ENCODE assay signal across 15 cellular contexts in genomic region chr9:89562186-89562814, GRCh38. TPM values are rescaled to one million over a fixed set of nuclear protein-coding genes. Genes with fewer than 3 reads are reported as not detected.
DNase-seq lines count a peak whose midpoint lies in the region; ATAC-seq, FAIRE-seq and TF ChIP-seq lines count a peak whose summit lies in the region.
"Had no signal": no experiment of that assay in that cellular context is flagged by ENCODE, and none has a peak within 500 bp of the region (broad histone marks: within the 10 kb centered on the region; RNA-seq: fewer than 3 reads in every experiment).

No MANE protein-coding gene starts in this region.

- peaks cover 8 to 61% (median 33%) of the 10 kb centered on the region in 10 experiments; a peak in 19 of 20 replicates for H3K4me1 ChIP-seq in BLaER1 treated with 17β-estradiol and CSF1 and Interleukin-3, amounts not matched to agents 10 nM and 100 nM
- H3K4me1 ChIP-seq in kidney (ENCODE audit: control insufficient read depth in 1 of 2, insufficient read depth in 1 of 2, low read depth in 1 of 2, low read length in 2 of 2), result peaks cover 24 to 26% of the 10 kb centered on the region in 2 donors

- H4K20me1 ChIP-seq in BLaER1 treated with 17β-estradiol and CSF1 and Interleukin-3, amounts not matched to agents 10 nM and 100 nM, result no peaks in the 10 kb centered on the region

- H3K9me3 Mint-ChIP-seq in activated naive CD8-positive, alpha-beta T cell treated with anti-CD3 and anti-CD28 coated beads, Interleukin-2, amount 50 U/mL, for 24 hours, result no peaks in the 10 kb centered on the region

- H3K36me3 ChIP-seq in BLaER1 treated with 17β-estradiol and CSF1 and Interleukin-3, amounts not matched to agents 10 nM and 100 nM, result no peaks in the 10 kb centered on the region
- no peaks in the 10 kb centered on the region for H3K36me3 ChIP-seq in kidney (ENCODE audit: control insufficient read depth in 1 of 2, insufficient read depth in 2 of 2, low read length in 2 of 2)
- H3K36me3 ChIP-seq: upper lobe of left lung had no signal

- TF ChIP-seq CTCF in kidney (IDR thresholded peaks at IDR 0.05; ENCODE audit: borderline replicate concordance, extremely low read depth, insufficient read depth), result no peak

- no peak overlapping the region for H3K4me3 ChIP-seq in BLaER1 treated with 17β-estradiol and CSF1 and Interleukin-3, amounts not matched to agents 10 nM and 100 nM
- no peak overlapping the region for H3K4me3 ChIP-seq in kidney (ENCODE audit: low read length in 2 of 2)
- H3K4me3 ChIP-seq: dorsolateral prefrontal cortex, upper lobe of left lung had no signal

- peaks cover 7% of the 10 kb centered on the region for H3K4me1 Mint-ChIP-seq in activated naive CD8-positive, alpha-beta T cell treated with anti-CD3 and anti-CD28 coated beads, Interleukin-2, amount 50 U/mL, for 24 hours

- H3K9me3 ChIP-seq in BLaER1 treated with 17β-estradiol and CSF1 and Interleukin-3, amounts not matched to agents 10 nM and 100 nM (replicated peaks in 1 of 11), result peaks cover 0 to 4% (median 0%) of the 10 kb centered on the region in 11 experiments; a peak in 2 of 22 replicates
- H3K9me3 ChIP-seq in kidney (ENCODE audit: control insufficient read depth in 1 of 2, low read length in 2 of 2), result no peaks in the 10 kb centered on the region
- H3K9me3 ChIP-seq: SK-N-SH, upper lobe of left lung had no signal

- no peak overlapping the region for H3K9ac ChIP-seq in BLaER1 treated with 17β-estradiol and CSF1 and Interleukin-3, amounts not matched to agents 10 nM and 100 nM
- H3K9ac ChIP-seq in kidney (ENCODE audit: low read length in 2 of 2), result no peak overlapping the region
- H3K9ac ChIP-seq: SK-N-SH had no signal

- ATAC-seq in GM19467 (IDR thresholded peaks at IDR 0.05; ENCODE audit: unreplicated experiment), result peak; percentile 79
- ATAC-seq in HG03378 (IDR thresholded peaks at IDR 0.05; ENCODE audit: unreplicated experiment), result peak; percentile 74
- no peak for ATAC-seq in HG02610 (IDR thresholded peaks at IDR 0.05; ENCODE audit: unreplicated experiment)
- no peak for ATAC-seq in activated naive CD8-positive, alpha-beta T cell treated with anti-CD3 and anti-CD28 coated beads, Interleukin-2, amount 50 U/mL, for 24 hours

- 0 out of 22 replicates have a peak, but pooled peaks cover 0 to 4% (median 0%) of the 10 kb centered on the region in 11 experiments for H3K27me3 ChIP-seq in BLaER1 treated with 17β-estradiol and CSF1 and Interleukin-3, amounts not matched to agents 10 nM and 100 nM
- H3K27me3 ChIP-seq: dorsolateral prefrontal cortex, upper lobe of left lung had no signal

- FAIRE-seq in kidney (lab: Jason Lieb, UNC), result peak; percentile 91

- no peak overlapping the region for H3K27ac ChIP-seq in BLaER1 treated with 17β-estradiol and CSF1 and Interleukin-3, amounts not matched to agents 10 nM and 100 nM
- peak overlapping the region; percentile 73 to 75 for H3K27ac ChIP-seq in kidney (ENCODE audit: low read depth in 2 of 2, low read length in 2 of 2)
- H3K27ac ChIP-seq: dorsolateral prefrontal cortex, upper lobe of left lung had no signal

- H3K4me2 ChIP-seq in BLaER1 treated with 17β-estradiol and CSF1 and Interleukin-3, amounts not matched to agents 10 nM and 100 nM, result peak overlapping the region in 9 of 11 experiments; percentile 32 to 86 (median 69); a peak in 17 of 22 replicates
- H3K4me2 ChIP-seq: SK-N-SH had no signal

- H3K4me3 Mint-ChIP-seq in activated naive CD8-positive, alpha-beta T cell treated with anti-CD3 and anti-CD28 coated beads, Interleukin-2, amount 50 U/mL, for 24 hours, result no peak overlapping the region

- no peaks in the 10 kb centered on the region for H3K27me3 Mint-ChIP-seq in activated naive CD8-positive, alpha-beta T cell treated with anti-CD3 and anti-CD28 coated beads, Interleukin-2, amount 50 U/mL, for 24 hours
- H3K27me3 Mint-ChIP-seq: progenitor cell of endocrine pancreas had no signal

- intact Hi-C loops in kidney (cut with DNase I), result no loop called here

- no peaks in the 10 kb centered on the region for H3K36me3 Mint-ChIP-seq in activated naive CD8-positive, alpha-beta T cell treated with anti-CD3 and anti-CD28 coated beads, Interleukin-2, amount 50 U/mL, for 24 hours (ENCODE audit: low read depth)

- DNase-seq in kidney (no peak), inferior parietal cortex (ENCODE audit: extremely low spot score) (no peak), Kasumi-1 (lab: John Stamatoyannopoulos, UW) (no peak)
- no peak for DNase-seq in activated naive CD8-positive, alpha-beta T cell treated with anti-CD3 and anti-CD28 coated beads, Interleukin-2, amount 50 U/mL, for 24 hours
- DNase-seq: dorsolateral prefrontal cortex, NCI-H2171 treated with DMSO at 0.1 percent for 48 hours, SK-N-SH had no signal

- no peak overlapping the region for H3K27ac Mint-ChIP-seq in activated naive CD8-positive, alpha-beta T cell treated with anti-CD3 and anti-CD28 coated beads, Interleukin-2, amount 50 U/mL, for 24 hours
- H3K27ac Mint-ChIP-seq: progenitor cell of endocrine pancreas had no signal

RNA-seq across cellular contexts. Expression of gene GADD45G, which starts 42.5 kb away (rescaled TPM):
- total RNA-seq in kidney, result 7.3 TPM
- 48.4 TPM for polyA plus RNA-seq in kidney (ENCODE audit: insufficient read depth, low read depth, low replicate concordance)
- total RNA-seq: HT1080 had no signal
- polyA plus RNA-seq: fibroblast of lung had no signal

Comparison
In these comparisons a context has a peak if more than half of its experiments do, and no peak if none do; other contexts are left out.
1. H3K27ac ChIP-seq: peak in kidney (2 of 2); none in BLaER1 treated with 17β-estradiol and CSF1 and Interleukin-3, amounts not matched to agents 10 nM and 100 nM (0 of 11).
2. ATAC-seq: peak in GM19467 (single experiment) and HG03378 (single experiment); none in HG02610 (single experiment) and activated naive CD8-positive, alpha-beta T cell treated with anti-CD3 and anti-CD28 coated beads, Interleukin-2, amount 50 U/mL, for 24 hours (single experiment).